Comparison of ENCODE assay signal across 11 cellular contexts in genomic region chr18:2589345-2590060, GRCh38. TPM values are rescaled to one million over a fixed set of nuclear protein-coding genes. Genes with fewer than 3 reads are reported as not detected.
A peak's percentile ranks its signal among the peaks of the same experiment; 100 is the strongest.
DNase-seq lines count a peak whose midpoint lies in the region; ATAC-seq, FAIRE-seq and TF ChIP-seq lines count a peak whose summit lies in the region.
"Had no signal": no experiment of that assay in that cellular context is flagged by ENCODE, and none has a peak within 500 bp of the region (broad histone marks: within the 10 kb centered on the region; RNA-seq: fewer than 3 reads in every experiment).

No MANE protein-coding gene starts in this region.

- H4K8ac ChIP-seq in mesendoderm (ENCODE audit: low read depth, low read length), result no peak overlapping the region

- no peak overlapping the region for H3K9ac ChIP-seq in mesendoderm (ENCODE audit: low read length)

- H3K36me3 ChIP-seq in HEK293 (ENCODE audit: control insufficient read depth in 2 of 2, insufficient read depth in 1 of 2, low read length in 2 of 2), result peaks cover 54 to 78% of the 10 kb centered on the region in 2 experiments
- peaks cover 3% of the 10 kb centered on the region for H3K36me3 ChIP-seq in mesendoderm (ENCODE audit: control insufficient read depth, insufficient read depth, low read length)
- H3K36me3 ChIP-seq in upper lobe of right lung, result no peaks in the 10 kb centered on the region
- H3K36me3 ChIP-seq: gastroesophageal sphincter, tibial artery had no signal

- H3K36me3 Mint-ChIP-seq in activated T-helper 17 cell treated with anti-CD3 and anti-CD28 coated beads, Interleukin-2, amount 50 U/mL, for 72 hours (ENCODE audit: low read depth), result peaks cover 74% of the 10 kb centered on the region

- no peaks in the 10 kb centered on the region for H3K79me2 ChIP-seq in mesendoderm (ENCODE audit: control insufficient read depth, insufficient read depth, low read length)

- H3K4ac ChIP-seq in mesendoderm (ENCODE audit: low read depth, low read length), result no peak overlapping the region

- peak overlapping the region; percentile 61 for H3K4me3 Mint-ChIP-seq in activated T-helper 17 cell treated with anti-CD3 and anti-CD28 coated beads, Interleukin-2, amount 50 U/mL, for 72 hours

- no peak overlapping the region for H3K18ac ChIP-seq in mesendoderm (ENCODE audit: low read length)

- no CpG with 5 or more reads among the region's 3 CpGs for WGBS in mesendoderm (ENCODE audit: extremely low coverage, insufficient coverage, low lambda C conversion rate)

- intact Hi-C loops in upper lobe of right lung (cut with DNase I), result no loop called here

- H3K27ac ChIP-seq in HEK293 (ENCODE audit: extremely low read depth, low read depth, low read length), result no peak overlapping the region
- no peak overlapping the region for H3K27ac ChIP-seq in mesendoderm (ENCODE audit: low read depth, low read length)
- no peak overlapping the region for H3K27ac ChIP-seq in upper lobe of right lung
- H3K27ac ChIP-seq: tibial artery, WERI-Rb-1 had no signal

- ATAC-seq in activated T-helper 17 cell treated with anti-CD3 and anti-CD28 coated beads, Interleukin-2, amount 50 U/mL, for 72 hours (replicated peaks), result peak; percentile 65
- no peak for ATAC-seq in upper lobe of right lung
- no peak for ATAC-seq in HG03432 (IDR thresholded peaks at IDR 0.05; ENCODE audit: unreplicated experiment)
- ATAC-seq: gastroesophageal sphincter had no signal

- peak; percentile 2 for DNase-seq in mesendoderm
- no peak for DNase-seq in upper lobe of right lung
- DNase-seq in mesenteric fat pad (ENCODE audit: low spot score), result no peak
- no peak for DNase-seq in NCI-H446 treated with DMSO at 0.1 percent for 48 hours (lab: John Stamatoyannopoulos, UW)
- DNase-seq: tibial artery, WERI-Rb-1 had no signal

- H3K27me3 ChIP-seq in mesendoderm (ENCODE audit: insufficient read depth, low read length, poor library complexity), result no peaks in the 10 kb centered on the region
- H3K27me3 ChIP-seq in upper lobe of right lung, result no peaks in the 10 kb centered on the region
- H3K27me3 ChIP-seq: gastroesophageal sphincter, tibial artery had no signal

- CTCF ChIA-PET in HEK293 (lab: Yijun Ruan, JAX), result no interaction called here

- H2AK5ac ChIP-seq in mesendoderm (ENCODE audit: low read length), result no peak overlapping the region

- H3K27me3 Mint-ChIP-seq in activated T-helper 17 cell treated with anti-CD3 and anti-CD28 coated beads, Interleukin-2, amount 50 U/mL, for 72 hours, result no peaks in the 10 kb centered on the region

- POLR2A ChIA-PET in HEK293 (lab: Yijun Ruan, JAX), result interaction anchor here (0.8 to 1.5 kb wide), 2 partner anchors 16 to 66 kb away, joined by 3 to 4 read pairs; partner anchors contain the start of gene SMCHD1

- H2BK5ac ChIP-seq in mesendoderm (ENCODE audit: low read length), result no peak overlapping the region

- H2BK120ac ChIP-seq in mesendoderm (ENCODE audit: low read depth, low read length), result no peak overlapping the region

- peaks cover 26% of the 10 kb centered on the region for H3K4me1 Mint-ChIP-seq in activated T-helper 17 cell treated with anti-CD3 and anti-CD28 coated beads, Interleukin-2, amount 50 U/mL, for 72 hours

- TF ChIP-seq CTCF in HEK293 (tag by site-specific recombination; IDR thresholded peaks at IDR 0.05), result no peak
- no peak for TF ChIP-seq CTCF in upper lobe of right lung (IDR thresholded peaks at IDR 0.05)

- H2BK15ac ChIP-seq in mesendoderm (replicated peaks; ENCODE audit: low read depth), result no peak overlapping the region

- peak; percentile 59 for FAIRE-seq in A204.1 (lab: Jason Lieb, UNC)

- H3K23ac ChIP-seq in mesendoderm (ENCODE audit: low read length), result no peak overlapping the region

- H3K9me3 ChIP-seq in HEK293 (ENCODE audit: control insufficient read depth, insufficient read depth, low read depth, low read length), result no peaks in the 10 kb centered on the region
- H3K9me3 ChIP-seq in upper lobe of right lung, result no peaks in the 10 kb centered on the region
- H3K9me3 ChIP-seq: gastroesophageal sphincter, tibial artery had no signal

- H3K9me3 Mint-ChIP-seq in activated T-helper 17 cell treated with anti-CD3 and anti-CD28 coated beads, Interleukin-2, amount 50 U/mL, for 72 hours, result no peaks in the 10 kb centered on the region

- H3K4me1 ChIP-seq in HEK293 (ENCODE audit: control insufficient read depth, insufficient read depth, low read length) (peaks cover 5% of the 10 kb centered on the region), mesendoderm (ENCODE audit: control insufficient read depth, low read depth, low read length) (no peaks in the 10 kb centered on the region), upper lobe of right lung (no peaks in the 10 kb centered on the region)
- H3K4me1 ChIP-seq: gastroesophageal sphincter, tibial artery had no signal

- H4K5ac ChIP-seq in mesendoderm (ENCODE audit: low read length), result no peak overlapping the region

- H3K4me3 ChIP-seq in HEK293 (ENCODE audit: low read depth, low read length) (no peak overlapping the region), mesendoderm (ENCODE audit: low read length) (no peak overlapping the region), upper lobe of right lung (no peak overlapping the region)
- H3K4me3 ChIP-seq: tibial artery had no signal

- H3K56ac ChIP-seq in mesendoderm (ENCODE audit: low read length), result no peak overlapping the region

- H3K27ac Mint-ChIP-seq in activated T-helper 17 cell treated with anti-CD3 and anti-CD28 coated beads, Interleukin-2, amount 50 U/mL, for 72 hours, result peak overlapping the region; percentile 62

- no peak overlapping the region for H3K4me2 ChIP-seq in mesendoderm (ENCODE audit: low read length)

- H3K79me1 ChIP-seq in mesendoderm (ENCODE audit: low read length), result no peaks in the 10 kb centered on the region

TF ChIP-seq in HEK293, 187 proteins besides CTCF, POLR2A, EP300 and RAD21:
- 0 out of 2 replicates have a peak, but pooled peaks have one; percentile 41 for TF ChIP-seq ZNF335 (tag by site-specific recombination; conservative IDR thresholded peaks at IDR 0.05)
- TF ChIP-seq GFI1B (tag by site-specific recombination; IDR thresholded peaks at IDR 0.05), result no peak
- TF ChIP-seq ZNF280C (tag by site-specific recombination; IDR thresholded peaks at IDR 0.05), result no peak
- no peak for TF ChIP-seq ZNF37A (tag by site-specific recombination; IDR thresholded peaks at IDR 0.05)
- no peak for TF ChIP-seq ZNF549 (tag by site-specific recombination; IDR thresholded peaks at IDR 0.05)
- TF ChIP-seq ZNF544 (tag by site-specific recombination; IDR thresholded peaks at IDR 0.05), result no peak
- TF ChIP-seq ZNF114 (tag by site-specific recombination; IDR thresholded peaks at IDR 0.05), result no peak
- TF ChIP-seq ZSCAN4 (tag by site-specific recombination; IDR thresholded peaks at IDR 0.05), result no peak
TF ChIP-seq in HEK293: peak in this region for 1.

RNA-seq across cellular contexts. Expression of gene NDC80, which starts 18.1 kb away (rescaled TPM):
- 10 to 100 TPM; 64.4 to 68.9 TPM for total RNA-seq in activated T-helper 17 cell treated with anti-CD3 and anti-CD28 coated beads, Interleukin-2, amount 50 U/mL, for 72 hours
- 33.0 TPM for polyA plus RNA-seq in mesendoderm (2013, experiment 1 of 2)
- polyA plus RNA-seq in mesendoderm (2013, experiment 2 of 2), result 33.3 TPM
- total RNA-seq in upper lobe of right lung, result 0.69 TPM
- total RNA-seq in mesenteric fat pad, result 0.29 TPM

RNA-seq across cellular contexts. Expression of gene METTL4, which starts 18.2 kb away (rescaled TPM):
- 10 to 100 TPM; 31.2 to 46.6 TPM for total RNA-seq in activated T-helper 17 cell treated with anti-CD3 and anti-CD28 coated beads, Interleukin-2, amount 50 U/mL, for 72 hours
- polyA plus RNA-seq in mesendoderm (2013, experiment 1 of 2), result 7.8 TPM
- 7.2 TPM for polyA plus RNA-seq in mesendoderm (2013, experiment 2 of 2)
- total RNA-seq in upper lobe of right lung (11.1 TPM), mesenteric fat pad (6.9 TPM)

Comparison
In these comparisons a context has a peak if more than half of its experiments do, and no peak if none do; other contexts are left out.
1. RNA of gene NDC80, which starts 18.1 kb away (total RNA-seq): 64.4 to 68.9 TPM in activated T-helper 17 cell treated with anti-CD3 and anti-CD28 coated beads, Interleukin-2, amount 50 U/mL, for 72 hours; 0.69 TPM in upper lobe of right lung (single experiment) and 0.29 TPM in mesenteric fat pad (single experiment); every median in the first group is over 10 times any median in the second.